11 cellular contexts compared by ENCODE assay signal in genomic region chr2:217920879-217921603, GRCh38.
DNase-seq lines count a peak whose midpoint lies in the region; ATAC-seq and TF ChIP-seq lines count a peak whose summit lies in the region.
"Had no signal": no experiment of that assay in that cellular context is flagged by ENCODE, and none has a peak within 500 bp of the region (broad histone marks: within the 10 kb centered on the region; RNA-seq: fewer than 3 reads in every experiment).

No MANE protein-coding gene starts in this region.

- peak overlapping the region in 2 of 3 experiments; percentile 56 to 70 for H3K27ac Mint-ChIP-seq in nephron

- peaks cover 78% of the 10 kb centered on the region for H3K4me1 Mint-ChIP-seq in nephron

- H3K4me3 ChIP-seq in SK-N-SH (ENCODE audit: low read depth in 2 of 2, low read length in 1 of 2) (peak overlapping the region in 1 of 2 experiments; percentile 43; a peak in 2 of 4 replicates), heart left ventricle (peak overlapping the region in 2 of 12 donors; percentile 2 to 17), uterus (peak overlapping the region in 1 of 2 donors; percentile 14)

- H3K36me3 ChIP-seq in SK-N-SH (replicated peaks in 1 of 2; ENCODE audit: control insufficient read depth in 1 of 2, insufficient read depth in 2 of 2, low read length in 1 of 2) (peaks cover 0 to 22% of the 10 kb centered on the region in 2 experiments), heart left ventricle (peaks cover 0 to 39% (median 25%) of the 10 kb centered on the region in 9 donors), uterus (no peaks in the 10 kb centered on the region)

- peak overlapping the region; percentile 31; the same call in 1 of the 2 replicates for H3K9ac ChIP-seq in SK-N-SH

- H3K4me1 ChIP-seq in SK-N-SH (ENCODE audit: control insufficient read depth in 1 of 2, insufficient read depth in 2 of 2, low read depth in 1 of 2, low read length in 1 of 2): peaks cover 46 to 65% of the 10 kb centered on the region in 2 experiments
- peaks cover 62 to 100% (median 99%) of the 10 kb centered on the region in 12 donors for H3K4me1 ChIP-seq in heart left ventricle
- H3K4me1 ChIP-seq in uterus: peaks cover 41 to 42% of the 10 kb centered on the region in 2 donors

- H3K9me2 ChIP-seq in SK-N-SH: no peaks in the 10 kb centered on the region

- no peaks in the 10 kb centered on the region for H3K9me3 Mint-ChIP-seq in nephron

- peaks cover 14% of the 10 kb centered on the region; the same call in 1 of the 2 replicates for H4K20me1 ChIP-seq in SK-N-SH (ENCODE audit: insufficient read depth)

- peaks cover 27% of the 10 kb centered on the region for H3F3A ChIP-seq in SK-N-SH (replicated peaks; ENCODE audit: insufficient read depth)

- ATAC-seq in heart left ventricle: peak; percentile 56 to 76 (median 68)
- ATAC-seq in HG03039 (IDR thresholded peaks at IDR 0.05; ENCODE audit: unreplicated experiment): no peak

- peak in 1 of 2 experiments; percentile 71; a peak in 2 of 4 replicates for TF ChIP-seq EP300 in SK-N-SH (IDR thresholded peaks at IDR 0.05; ENCODE audit: borderline replicate concordance in 1 of 2, low read depth in 1 of 2, low read length in 1 of 2)

- no peak for TF ChIP-seq POLR2A in heart left ventricle (IDR thresholded peaks at IDR 0.05)
- TF ChIP-seq POLR2A in uterus (IDR thresholded peaks at IDR 0.05): no peak

- intact Hi-C loops in heart left ventricle (cut with DNase I): loop anchor here in 2 of 10 donors (1.0 to 2.0 kb wide), 2 partner anchors 8 to 16 kb away; no protein-coding TSS in a partner anchor
- intact Hi-C loops in uterus (cut with DNase I; ENCODE audit: low total_unique reads): no loop called here

- no peak for TF ChIP-seq RAD21 in SK-N-SH (IDR thresholded peaks at IDR 0.05; ENCODE audit: low read length)

- H3K27me3 ChIP-seq in SK-N-SH (ENCODE audit: insufficient read depth) (no peaks in the 10 kb centered on the region), heart left ventricle (no peaks in the 10 kb centered on the region), uterus (no peaks in the 10 kb centered on the region)

- TF ChIP-seq CTCF in SK-N-SH (IDR thresholded peaks at IDR 0.05) (no peak), heart left ventricle (IDR thresholded peaks at IDR 0.05) (no peak), nephron (IDR thresholded peaks at IDR 0.05; ENCODE audit: unreplicated experiment in 3 of 3) (no peak), uterus (IDR thresholded peaks at IDR 0.05) (no peak)

- POLR2A ChIA-PET in SK-N-SH (lab: Yijun Ruan, JAX): interaction anchor here (0.7 to 3.6 kb wide), 5 partner anchors 11 to 33 kb away, joined by 3 to 28 read pairs (median 3); no protein-coding TSS in a partner anchor

- 17% methylated on average over 7 of the region's 8 CpGs for WGBS in SK-N-SH (ENCODE audit: low lambda C conversion rate)
- WGBS in heart left ventricle, 4 donors: 26 to 40% (median 36%) methylated on average over 7 to 8 of the region's 8 CpGs

- DNase-seq in SK-N-SH: peak; percentile 86
- DNase-seq in heart left ventricle: peak; percentile 71 to 86 (median 76)
- peak in 1 of 2 donors; percentile 85 for DNase-seq in uterus
- no peak for DNase-seq in amniotic stem cell (lab: John Stamatoyannopoulos, UW)
- no peak for DNase-seq in NCI-H526 treated with DMSO at 0.1 percent for 48 hours (lab: John Stamatoyannopoulos, UW)
- DNase-seq: activated T-cell treated with anti-CD3 and anti-CD28 coated beads for 4 hours; effector CD4-positive, alpha-beta T cell; NCI-H446; T-helper 2 cell had no signal

- H3K9me3 ChIP-seq in SK-N-SH: no peaks in the 10 kb centered on the region
- no peaks in the 10 kb centered on the region for H3K9me3 ChIP-seq in heart left ventricle
- no peaks in the 10 kb centered on the region for H3K9me3 ChIP-seq in uterus

- H3K27ac ChIP-seq in SK-N-SH (ENCODE audit: low read depth in 2 of 2, low read length in 1 of 2) (peak overlapping the region; percentile 77 to 96), heart left ventricle (peak overlapping the region; percentile 74 to 99 (median 94)), uterus (peak overlapping the region; percentile 92 to 97)

- peak overlapping the region; percentile 74 for H3K4me2 ChIP-seq in SK-N-SH

- H3K36me3 Mint-ChIP-seq in nephron (ENCODE audit: low read depth): peaks cover 4% of the 10 kb centered on the region

- peaks cover 97% of the 10 kb centered on the region for H3K79me2 ChIP-seq in SK-N-SH (ENCODE audit: insufficient read depth)

- no peak overlapping the region for H2AFZ ChIP-seq in SK-N-SH (ENCODE audit: low read depth)

- CTCF ChIA-PET in SK-N-SH (lab: Yijun Ruan, JAX): interaction anchor here (0.8 to 4.9 kb wide), 12 partner anchors 10 to 134 kb away, joined by 3 to 35 read pairs (median 6); no protein-coding TSS in a partner anchor

- H3K4me3 Mint-ChIP-seq in nephron: no peak overlapping the region

- H3K27me3 Mint-ChIP-seq in nephron (ENCODE audit: low read depth): peaks cover 7% of the 10 kb centered on the region

TF ChIP-seq in SK-N-SH, 30 proteins besides CTCF, POLR2A, EP300 and RAD21:
- TF ChIP-seq ZBTB33 (IDR thresholded peaks at IDR 0.05; ENCODE audit: borderline replicate concordance, low read depth) (no peak), PBX3 (IDR thresholded peaks at IDR 0.05) (peak; percentile 55), RFX5 (IDR thresholded peaks at IDR 0.05; ENCODE audit: low read length) (no peak), FOXJ3 (CRISPR knock-in tag; IDR thresholded peaks at IDR 0.05) (no peak), JUND (IDR thresholded peaks at IDR 0.05) (no peak), SIN3A (IDR thresholded peaks at IDR 0.05; ENCODE audit: borderline replicate concordance, low read depth, low read length) (0 out of 2 replicates have a peak, but pooled peaks have one; percentile 21), GABPA (IDR thresholded peaks at IDR 0.05; ENCODE audit: low read depth) (no peak), RCOR1 (IDR thresholded peaks at IDR 0.05; ENCODE audit: low read length) (peak; percentile 83), MXI1 (IDR thresholded peaks at IDR 0.05; ENCODE audit: low read depth, low read length) (peak; percentile 58; the same call in 1 of the 2 replicates), ELF1 (IDR thresholded peaks at IDR 0.05) (no peak), POLR2AphosphoS5 (IDR thresholded peaks at IDR 0.05; ENCODE audit: low read depth, low read length) (peak; percentile 6; the same call in 1 of the 2 replicates), TAF1 (IDR thresholded peaks at IDR 0.05; ENCODE audit: borderline replicate concordance, low read depth, low read length) (no peak), NRF1 (IDR thresholded peaks at IDR 0.05; ENCODE audit: low read depth, low read length) (no peak), GATA2 (CRISPR knock-in tag; IDR thresholded peaks at IDR 0.05) (peak; percentile 63), MAX (IDR thresholded peaks at IDR 0.05; ENCODE audit: low read depth) (peak; percentile 52; the same call in 1 of the 2 replicates), NFIC (IDR thresholded peaks at IDR 0.05; ENCODE audit: borderline replicate concordance) (peak; percentile 24; the same call in 1 of the 2 replicates), TCF12 (IDR thresholded peaks at IDR 0.05) (peak; percentile 72)

Comparison
In these comparisons a context has a peak if more than half of its experiments do, and no peak if none do; other contexts are left out.
1. DNase-seq: peak in SK-N-SH (single experiment) and heart left ventricle (5 of 5); none in amniotic stem cell (single experiment) and NCI-H526 treated with DMSO at 0.1 percent for 48 hours (single experiment).
2. Peak in every context shown above with its lines, with median percentiles within 50 percentile points of each other: H3K27ac ChIP-seq.